Comparison of ENCODE assay signal across 25 cellular contexts in genomic region chr4:136992032-136992431, GRCh38.
"Had no signal": no experiment of that assay in that cellular context is flagged by ENCODE, and none has a peak within 500 bp of the region (broad histone marks: within the 10 kb centered on the region; RNA-seq: fewer than 3 reads in every experiment).

No MANE protein-coding gene starts in this region.

- H3K27ac Mint-ChIP-seq: nephron; stimulated activated naive B cell treated with anti-CD40 and anti-IgM and Interleukin-4, amounts not matched to agents 10 μg/mL and 1 μg/mL and 100 μg/mL, for 72 hours had no signal

- H3K4me3 Mint-ChIP-seq: naive B cell; nephron; stimulated activated naive B cell treated with anti-CD40 and anti-IgM and Interleukin-4, amounts not matched to agents 10 μg/mL and 1 μg/mL and 100 μg/mL, for 72 hours; stimulated activated naive CD8-positive, alpha-beta T cell treated with anti-CD3 and anti-CD28 coated beads, Interleukin-15, amount 100 ng/mL, for 72 hours had no signal

- H3K4me3 ChIP-seq: heart left ventricle, lung, psoas muscle, spleen, testis, tibial nerve, upper lobe of right lung, vagina had no signal

- FAIRE-seq: colon, endothelial cell of umbilical vein, kidney had no signal

- H3K4me1 ChIP-seq: heart left ventricle, psoas muscle, spleen, testis, tibial nerve, upper lobe of right lung, vagina had no signal

- H3K36me3 ChIP-seq: heart left ventricle, spleen, tibial nerve, upper lobe of right lung, vagina had no signal

- DNase-seq: dermis blood vessel endothelial cell; foreskin melanocyte; heart left ventricle; hypothalamus; kidney; left colon; left ventricle myocardium superior; mesenchymal stem cell; naive B cell; psoas muscle; spleen; stimulated activated CD4-positive, alpha-beta T cell treated with anti-CD3 and anti-CD28 coated beads, Interleukin-15, amount 100 ng/mL, for 24 hours; stimulated activated CD4-positive, alpha-beta T cell treated with anti-CD3 and anti-CD28 coated beads, Interleukin-1b, Interleukin-23, amount 100 ng/mL, for 48 hours; stimulated activated CD4-positive, alpha-beta T cell treated with anti-CD3 and anti-CD28 coated beads, Interleukin-4, amount 100 ng/mL, for 24 hours; stimulated activated naive B cell treated with anti-CD40 and anti-IgM and Interleukin-4, amounts not matched to agents 10 μg/mL and 1 μg/mL and 100 μg/mL, for 72 hours; stimulated activated naive CD8-positive, alpha-beta T cell treated with anti-CD3 and anti-CD28 coated beads, Interleukin-15, amount 100 ng/mL, for 72 hours; testis; upper lobe of right lung had no signal

- H3K27ac ChIP-seq: heart left ventricle, psoas muscle, spleen, testis, tibial nerve, upper lobe of right lung, vagina had no signal

- H3K4me1 Mint-ChIP-seq: naive B cell; nephron; stimulated activated naive B cell treated with anti-CD40 and anti-IgM and Interleukin-4, amounts not matched to agents 10 μg/mL and 1 μg/mL and 100 μg/mL, for 72 hours; stimulated activated naive CD8-positive, alpha-beta T cell treated with anti-CD3 and anti-CD28 coated beads, Interleukin-15, amount 100 ng/mL, for 72 hours had no signal

- H3K27me3 ChIP-seq: heart left ventricle, spleen, testis, tibial nerve, upper lobe of right lung, vagina had no signal

- H3K27me3 Mint-ChIP-seq: naive B cell; stimulated activated naive B cell treated with anti-CD40 and anti-IgM and Interleukin-4, amounts not matched to agents 10 μg/mL and 1 μg/mL and 100 μg/mL, for 72 hours; stimulated activated naive CD8-positive, alpha-beta T cell treated with anti-CD3 and anti-CD28 coated beads, Interleukin-15, amount 100 ng/mL, for 72 hours had no signal

- H3K36me3 Mint-ChIP-seq: naive B cell; stimulated activated naive B cell treated with anti-CD40 and anti-IgM and Interleukin-4, amounts not matched to agents 10 μg/mL and 1 μg/mL and 100 μg/mL, for 72 hours had no signal

- ATAC-seq: heart left ventricle; left colon; left ventricle myocardium superior; psoas muscle; sciatic nerve; stimulated activated naive B cell treated with anti-CD40 and anti-IgM and Interleukin-4, amounts not matched to agents 10 μg/mL and 1 μg/mL and 100 μg/mL, for 72 hours; stimulated activated naive CD8-positive, alpha-beta T cell treated with anti-CD3 and anti-CD28 coated beads, Interleukin-15, amount 100 ng/mL, for 72 hours; upper lobe of right lung had no signal
